8 cellular contexts compared by ENCODE assay signal in genomic region chr1:212608956-212609700, GRCh38. TPM values are rescaled to one million over a fixed set of nuclear protein-coding genes. Genes with fewer than 3 reads are reported as not detected.
DNase-seq lines count a peak whose midpoint lies in the region; ATAC-seq, FAIRE-seq and TF ChIP-seq lines count a peak whose summit lies in the region.

No MANE protein-coding gene starts in this region.

- peak; percentile 48 for FAIRE-seq in GM12891 (lab: Jason Lieb, UNC)

- H3K4me3 ChIP-seq in esophagus (ENCODE audit: low read depth in 1 of 2, low read length in 2 of 2) (peak overlapping the region; percentile 62 to 72), muscle layer of duodenum (ENCODE audit: low read depth in 1 of 2, low read length in 2 of 2) (peak overlapping the region; percentile 65 to 67), stomach smooth muscle (ENCODE audit: low read length in 2 of 2) (peak overlapping the region; percentile 83 to 87)

- H3K36me3 ChIP-seq in esophagus (ENCODE audit: control insufficient read depth in 2 of 2, insufficient read depth in 2 of 2, low read length in 1 of 2) (no peaks in the 10 kb centered on the region), muscle layer of duodenum (ENCODE audit: control insufficient read depth in 1 of 2, insufficient read depth in 2 of 2, low read length in 2 of 2) (no peaks in the 10 kb centered on the region), stomach smooth muscle (ENCODE audit: control insufficient read depth in 2 of 2, insufficient read depth in 2 of 2, low read length in 2 of 2) (no peaks in the 10 kb centered on the region)

- ATAC-seq in HG02642 (IDR thresholded peaks at IDR 0.05; ENCODE audit: poor library complexity, unreplicated experiment) (peak; percentile 12), GM18868 (IDR thresholded peaks at IDR 0.05; ENCODE audit: unreplicated experiment) (no peak)

- H3K9me3 ChIP-seq in esophagus (ENCODE audit: control insufficient read depth in 2 of 2, insufficient read depth in 1 of 2, low read depth in 1 of 2, low read length in 1 of 2), result no peaks in the 10 kb centered on the region
- H3K9me3 ChIP-seq in muscle layer of duodenum (ENCODE audit: control insufficient read depth in 1 of 2, low read length in 2 of 2), result no peaks in the 10 kb centered on the region
- H3K9me3 ChIP-seq in stomach smooth muscle (ENCODE audit: control insufficient read depth in 2 of 2, low read length in 2 of 2), result no peaks in the 10 kb centered on the region

- H3K9ac ChIP-seq in stomach smooth muscle (ENCODE audit: low read length in 2 of 2), result peak overlapping the region; percentile 82 to 84

- DNase-seq in GM12891 (ENCODE audit: insufficient read length, low spot score) (peak; percentile 53), NCI-H2171 (lab: John Stamatoyannopoulos, UW) (peak; percentile 34), activated T-cell treated with anti-CD3 and anti-CD28 coated beads for 4 hours (peak; percentile 31)

- H3K4me1 ChIP-seq in esophagus (ENCODE audit: control insufficient read depth in 2 of 2, insufficient read depth in 2 of 2, low read length in 1 of 2), result peaks cover 2 to 3% of the 10 kb centered on the region in 2 donors
- H3K4me1 ChIP-seq in muscle layer of duodenum (ENCODE audit: control insufficient read depth in 1 of 2, insufficient read depth in 2 of 2, low read length in 2 of 2), result peaks cover 15 to 23% of the 10 kb centered on the region in 2 donors
- H3K4me1 ChIP-seq in stomach smooth muscle (ENCODE audit: control insufficient read depth, insufficient read depth, low read length), result peaks cover 38% of the 10 kb centered on the region

- no peak for TF ChIP-seq POLR2A in GM12891 (IDR thresholded peaks at IDR 0.05; ENCODE audit: low read depth, low read length)

- H3K27ac ChIP-seq in esophagus (ENCODE audit: low read depth in 2 of 2, low read length in 1 of 2), result peak overlapping the region; percentile 93 to 94
- peak overlapping the region; percentile 81 for H3K27ac ChIP-seq in muscle layer of duodenum (ENCODE audit: low read length)
- H3K27ac ChIP-seq in stomach smooth muscle (ENCODE audit: low read length), result peak overlapping the region; percentile 88

- 0 to 1% methylated on average over 74 to 75 of the region's 76 CpGs for WGBS in esophagus, 2 donors

- H3K27me3 ChIP-seq in esophagus (ENCODE audit: control insufficient read depth in 1 of 2, insufficient read depth in 2 of 2, low read length in 2 of 2), result no peaks in the 10 kb centered on the region
- peaks cover 19% of the 10 kb centered on the region for H3K27me3 ChIP-seq in muscle layer of duodenum (ENCODE audit: low read depth, low read length)
- peaks cover 35 to 37% of the 10 kb centered on the region in 2 donors for H3K27me3 ChIP-seq in stomach smooth muscle (ENCODE audit: control insufficient read depth in 1 of 2, insufficient read depth in 2 of 2, low read length in 2 of 2)

TF ChIP-seq in GM12891, 5 proteins besides CTCF, POLR2A, EP300 and RAD21:
- TF ChIP-seq POLR2AphosphoS5 (IDR thresholded peaks at IDR 0.05; ENCODE audit: low read depth, low read length) (0 out of 2 replicates have a peak, but pooled peaks have one; percentile 19), TAF1 (IDR thresholded peaks at IDR 0.05; ENCODE audit: low read depth, low read length) (no peak)

RNA-seq across cellular contexts. Expression of gene ATF3, which starts 0.6 kb away (rescaled TPM):
- polyA plus RNA-seq in GM12891 (2012; ENCODE audit: low read depth, missing spikeins), result 19.7 TPM
- 1 to 10 TPM; 4.7 to 9.2 TPM for polyA plus RNA-seq in esophagus
